8 cellular contexts compared by ENCODE assay signal in genomic region chr20:3846378-3846739, GRCh38. TPM values are rescaled to one million over a fixed set of nuclear protein-coding genes. Genes with fewer than 3 reads are reported as not detected.
DNase-seq lines count a peak whose midpoint lies in the region; ATAC-seq and TF ChIP-seq lines count a peak whose summit lies in the region.

No MANE protein-coding gene starts in this region.

- H3K9me3 Mint-ChIP-seq in activated naive CD8-positive, alpha-beta T cell treated with anti-CD3 and anti-CD28 coated beads, Interleukin-2, amount 50 U/mL, for 24 hours: no peaks in the 10 kb centered on the region

- no peak for ATAC-seq in activated naive CD8-positive, alpha-beta T cell treated with anti-CD3 and anti-CD28 coated beads, Interleukin-2, amount 50 U/mL, for 24 hours
- no peak for ATAC-seq in GM21717 (IDR thresholded peaks at IDR 0.05; ENCODE audit: unreplicated experiment)

- peak overlapping the region; percentile 98 for H3K4me3 ChIP-seq in suprapubic skin

- TF ChIP-seq CTCF in suprapubic skin (IDR thresholded peaks at IDR 0.05): no peak

- H3K27me3 ChIP-seq in suprapubic skin: no peaks in the 10 kb centered on the region

- peaks cover 25% of the 10 kb centered on the region for H3K4me1 Mint-ChIP-seq in activated naive CD8-positive, alpha-beta T cell treated with anti-CD3 and anti-CD28 coated beads, Interleukin-2, amount 50 U/mL, for 24 hours

- no peaks in the 10 kb centered on the region for H3K9me3 ChIP-seq in suprapubic skin

- TF ChIP-seq POLR2A in suprapubic skin (IDR thresholded peaks at IDR 0.05): peak in 1 of 2 donors; percentile 1

- no peaks in the 10 kb centered on the region for H3K27me3 Mint-ChIP-seq in activated naive CD8-positive, alpha-beta T cell treated with anti-CD3 and anti-CD28 coated beads, Interleukin-2, amount 50 U/mL, for 24 hours

- peak overlapping the region; percentile 87 for H3K27ac Mint-ChIP-seq in activated naive CD8-positive, alpha-beta T cell treated with anti-CD3 and anti-CD28 coated beads, Interleukin-2, amount 50 U/mL, for 24 hours

- no peak for TF ChIP-seq EP300 in suprapubic skin (IDR thresholded peaks at IDR 0.05)

- no peaks in the 10 kb centered on the region for H3K36me3 ChIP-seq in suprapubic skin

- peak overlapping the region; percentile 98 for H3K27ac ChIP-seq in suprapubic skin

- WGBS in suprapubic skin: no CpG with 5 or more reads among the region's 22 CpGs

- H3K4me3 Mint-ChIP-seq in activated naive CD8-positive, alpha-beta T cell treated with anti-CD3 and anti-CD28 coated beads, Interleukin-2, amount 50 U/mL, for 24 hours: peak overlapping the region; percentile 92

- peak in 2 of 3 experiments; percentile 74 to 80 for DNase-seq in NCI-H1417 (lab: John Stamatoyannopoulos, UW)
- DNase-seq in NCI-H1417 treated with DMSO at 0.1 percent for 48 hours (lab: John Stamatoyannopoulos, UW): no peak
- DNase-seq in activated naive CD8-positive, alpha-beta T cell treated with anti-CD3 and anti-CD28 coated beads, Interleukin-2, amount 50 U/mL, for 24 hours: no peak
- peak; percentile 43 for DNase-seq in kidney glomerular epithelial cell (lab: John Stamatoyannopoulos, UW)
- DNase-seq in suprapubic skin (ENCODE audit: low spot score in 2 of 2): no peak
- no peak for DNase-seq in stimulated activated CD4-positive, alpha-beta T cell treated with anti-CD3 and anti-CD28 coated beads, Interleukin-4, amount 100 ng/mL, for 24 hours
- no peak for DNase-seq in Kasumi-1 (lab: John Stamatoyannopoulos, UW)

- peaks cover 29% of the 10 kb centered on the region for H3K4me1 ChIP-seq in suprapubic skin

- peaks cover 5% of the 10 kb centered on the region for H3K36me3 Mint-ChIP-seq in activated naive CD8-positive, alpha-beta T cell treated with anti-CD3 and anti-CD28 coated beads, Interleukin-2, amount 50 U/mL, for 24 hours (ENCODE audit: low read depth)

RNA-seq across cellular contexts. Expression of gene MAVS, which starts 0.3 kb away (rescaled TPM):
- total RNA-seq in suprapubic skin: 10 to 100 TPM; 29.1 to 50.0 (median 39.1) TPM

RNA-seq across cellular contexts. Expression of gene AP5S1, which starts 26.0 kb away (rescaled TPM):
- total RNA-seq in suprapubic skin: 10 to 100 TPM in 3 of 4 donors, 1 to 10 TPM in 1; 7.7 to 18.3 (median 14.3) TPM

RNA-seq across cellular contexts. Expression of gene PANK2, which starts 42.8 kb away (rescaled TPM):
- 10 to 100 TPM; 26.6 to 40.9 (median 27.4) TPM for total RNA-seq in suprapubic skin

RNA-seq across cellular contexts. Expression of gene CDC25B, which starts 50.2 kb away (rescaled TPM):
- 10 to 100 TPM; 12.7 to 34.4 (median 23.3) TPM for total RNA-seq in suprapubic skin

RNA-seq across cellular contexts. Expression of gene CENPB, which starts 59.8 kb away (rescaled TPM):
- total RNA-seq in suprapubic skin: 10 to 100 TPM; 57.0 to 81.4 (median 66.4) TPM

Comparison
In these comparisons a context has a peak if more than half of its experiments do, and no peak if none do; other contexts are left out.
1. DNase-seq: peak in NCI-H1417 (2 of 3) and kidney glomerular epithelial cell (single experiment); none in NCI-H1417 treated with DMSO at 0.1 percent for 48 hours (single experiment), activated naive CD8-positive, alpha-beta T cell treated with anti-CD3 and anti-CD28 coated beads, Interleukin-2, amount 50 U/mL, for 24 hours (single experiment), suprapubic skin (0 of 2), stimulated activated CD4-positive, alpha-beta T cell treated with anti-CD3 and anti-CD28 coated beads, Interleukin-4, amount 100 ng/mL, for 24 hours (single experiment) and Kasumi-1 (0 of 2).